28 cellular contexts compared by ENCODE assay signal in genomic region chr20:23917024-23917725, GRCh38. TPM values are rescaled to one million over a fixed set of nuclear protein-coding genes. Genes with fewer than 3 reads are reported as not detected.
"Had no signal": no experiment of that assay in that cellular context is flagged by ENCODE, and none has a peak within 500 bp of the region (broad histone marks: within the 10 kb centered on the region; RNA-seq: fewer than 3 reads in every experiment).

No MANE protein-coding gene starts in this region.

- H3K27me3 Mint-ChIP-seq: activated CD4-positive, alpha-beta T cell treated with anti-CD3 and anti-CD28 coated beads, Interleukin-2, amount 10 ng/mL, durations not matched to agents 7 days and 5 days; activated naive CD8-positive, alpha-beta T cell treated with anti-CD3 and anti-CD28 coated beads for 36 hours had no signal

- H3K36me3 Mint-ChIP-seq: activated CD4-positive, alpha-beta memory T cell treated with anti-CD3 and anti-CD28 coated beads for 36 hours; activated naive CD8-positive, alpha-beta T cell treated with anti-CD3 and anti-CD28 coated beads for 36 hours; T-cell had no signal

- H3K27me3 ChIP-seq: brain microvascular endothelial cell had no signal

- ATAC-seq: T-cell had no signal

- DNase-seq: activated CD4-positive, alpha-beta memory T cell treated with anti-CD3 and anti-CD28 coated beads for 36 hours; activated CD4-positive, alpha-beta T cell treated with anti-CD3 and anti-CD28 coated beads, Interleukin-2, amount 10 ng/mL, durations not matched to agents 7 days and 5 days; activated CD4-positive, CD25-positive, alpha-beta regulatory T cell; activated CD8-positive, alpha-beta memory T cell treated with anti-CD3 and anti-CD28 coated beads for 24 hours; activated effector memory CD4-positive, alpha-beta T cell treated with anti-CD3 and anti-CD28 coated beads, Interleukin-2, amount 50 U/mL, for 16 hours; activated naive CD4-positive, alpha-beta T cell treated with Interleukin-2 at 50 U/mL for 16 hours; activated naive CD8-positive, alpha-beta T cell treated with anti-CD3 and anti-CD28 coated beads for 36 hours; activated T-cell treated with anti-CD3 and anti-CD28 coated beads for 4 hours; brain microvascular endothelial cell; cerebellar nuclear complex; Karpas-422; MM.1S; NCI-H1105; NCI-H1436 treated with DMSO at 0.1 percent for 48 hours; NCI-H187; NCI-H2081; NCI-H2227 treated with DMSO at 0.1 percent for 48 hours; NCI-H446 treated with DMSO at 0.1 percent for 48 hours; NCI-H526 treated with DMSO at 0.1 percent for 48 hours; NCI-H82; SIG-M5; T-cell had no signal

- H3K36me3 ChIP-seq: brain microvascular endothelial cell had no signal

- H3K9me3 Mint-ChIP-seq: activated CD4-positive, alpha-beta memory T cell treated with anti-CD3 and anti-CD28 coated beads for 36 hours; activated CD4-positive, alpha-beta T cell treated with anti-CD3 and anti-CD28 coated beads, Interleukin-2, amount 10 ng/mL, durations not matched to agents 7 days and 5 days; activated naive CD8-positive, alpha-beta T cell treated with anti-CD3 and anti-CD28 coated beads for 36 hours; T-cell had no signal

- H3K4me3 Mint-ChIP-seq: activated CD4-positive, alpha-beta memory T cell treated with anti-CD3 and anti-CD28 coated beads for 36 hours; activated CD4-positive, alpha-beta T cell treated with anti-CD3 and anti-CD28 coated beads, Interleukin-2, amount 10 ng/mL, durations not matched to agents 7 days and 5 days; activated naive CD8-positive, alpha-beta T cell treated with anti-CD3 and anti-CD28 coated beads for 36 hours; T-cell had no signal

- FAIRE-seq: colon had no signal

- H3K27ac ChIP-seq: brain microvascular endothelial cell, VCaP had no signal

- H3K27ac Mint-ChIP-seq: activated CD4-positive, alpha-beta memory T cell treated with anti-CD3 and anti-CD28 coated beads for 36 hours; activated CD4-positive, alpha-beta T cell treated with anti-CD3 and anti-CD28 coated beads, Interleukin-2, amount 10 ng/mL, durations not matched to agents 7 days and 5 days; activated naive CD8-positive, alpha-beta T cell treated with anti-CD3 and anti-CD28 coated beads for 36 hours; T-cell had no signal

RNA-seq across cellular contexts. Expression of gene CST5, which starts 37.6 kb away (rescaled TPM):
- total RNA-seq: activated CD4-positive, alpha-beta memory T cell treated with anti-CD3 and anti-CD28 coated beads for 36 hours; activated CD4-positive, alpha-beta T cell treated with anti-CD3 and anti-CD28 coated beads, Interleukin-2, amount 10 ng/mL, durations not matched to agents 7 days and 5 days; activated naive CD8-positive, alpha-beta T cell treated with anti-CD3 and anti-CD28 coated beads for 36 hours; cardiac septum; OCI-LY7; RPMI7951; T-cell; T-helper 2 cell treated with Interferon-gamma antibody and Interleukin-4, amounts not matched to agents 100 ng/mL and 5 ng/mL, for 36 hours had no signal
